Comparison of ENCODE assay signal across 27 cellular contexts in the genomic region with DNA sequence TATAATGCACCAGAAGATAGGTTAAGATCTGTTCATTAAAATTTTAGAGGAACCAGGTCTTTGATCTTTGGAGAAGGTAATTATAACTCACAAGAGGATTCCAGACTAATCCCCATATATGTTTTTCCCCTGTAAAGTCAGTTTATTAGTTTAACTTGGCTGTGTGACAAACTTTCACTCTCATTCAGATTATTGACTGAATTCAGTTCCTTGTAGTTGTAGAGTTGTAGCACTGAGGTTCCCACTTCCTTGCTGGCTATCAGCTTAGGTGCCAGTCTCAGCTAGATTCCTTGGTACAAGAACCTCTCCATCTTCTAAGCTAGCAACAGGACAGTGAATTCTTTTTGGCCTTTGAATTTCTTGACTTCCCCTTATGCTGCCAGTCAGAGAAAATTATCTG. TPM values are rescaled to one million over a fixed set of nuclear protein-coding genes. Genes with fewer than 3 reads are reported as not detected.
"Had no signal": no experiment of that assay in that cellular context is flagged by ENCODE, and none has a peak within 500 bp of the region (broad histone marks: within the 10 kb centered on the region; RNA-seq: fewer than 3 reads in every experiment).

No MANE protein-coding gene starts in this region.

- FAIRE-seq: astrocyte had no signal

- DNase-seq: activated CD4-positive, alpha-beta memory T cell treated with anti-CD3 and anti-CD28 coated beads, Interleukin-2, amount 10 ng/mL, durations not matched to agents 7 days and 5 days; activated CD4-positive, alpha-beta T cell treated with anti-CD3 and anti-CD28 coated beads, Interleukin-2, amount 50 U/mL, for 1 hour; activated CD4-positive, CD25-positive, alpha-beta regulatory T cell; activated gamma-delta T cell; activated naive CD4-positive, alpha-beta T cell treated with anti-CD3 and anti-CD28 coated beads for 36 hours; activated T-cell treated with anti-CD3 and anti-CD28 coated beads for 4 hours; activated T-cell treated with anti-CD3 and anti-CD28 coated beads, Interleukin-2, amount 50 U/mL, for 48 hours; amygdala; brain microvascular endothelial cell; NCI-H1105 treated with DMSO at 0.1 percent for 48 hours; NCI-H1436 treated with DMSO at 0.1 percent for 48 hours; NCI-H187; NCI-H2081 treated with DMSO at 0.1 percent for 48 hours; NCI-H446; NCI-H524; NCI-H748 treated with DMSO at 0.1 percent for 48 hours; T-helper 1 cell had no signal

- H3K27me3 ChIP-seq: brain microvascular endothelial cell, cardiac muscle cell had no signal

- H3K27ac ChIP-seq: brain microvascular endothelial cell, cardiac muscle cell, KMS-11, SK-N-MC, VCaP had no signal

- H3K36me3 ChIP-seq: brain microvascular endothelial cell, cardiac muscle cell had no signal

- H3K4me3 ChIP-seq: cardiac muscle cell, SK-N-MC had no signal

RNA-seq across cellular contexts. Expression of a gene that starts 19.1 kb away (rescaled TPM):
- total RNA-seq: activated CD4-positive, alpha-beta memory T cell treated with anti-CD3 and anti-CD28 coated beads, Interleukin-2, amount 10 ng/mL, durations not matched to agents 7 days and 5 days; activated CD8-positive, alpha-beta memory T cell treated with anti-CD3 and anti-CD28 coated beads for 36 hours; activated naive CD4-positive, alpha-beta T cell treated with anti-CD3 and anti-CD28 coated beads for 36 hours; activated T-helper 17 cell treated with anti-CD3 and anti-CD28 coated beads, Interleukin-2, amount 50 U/mL, for 72 hours; astrocyte; cardiac muscle cell; OCI-LY7; RPMI7951; T-helper 2 cell treated with Interferon-gamma antibody and Interleukin-4, amounts not matched to agents 100 ng/mL and 5 ng/mL, for 36 hours had no signal

RNA-seq across cellular contexts. Expression of a gene that starts 20.1 kb away (rescaled TPM):
- total RNA-seq: activated CD4-positive, alpha-beta memory T cell treated with anti-CD3 and anti-CD28 coated beads, Interleukin-2, amount 10 ng/mL, durations not matched to agents 7 days and 5 days; activated CD8-positive, alpha-beta memory T cell treated with anti-CD3 and anti-CD28 coated beads for 36 hours; activated naive CD4-positive, alpha-beta T cell treated with anti-CD3 and anti-CD28 coated beads for 36 hours; activated T-helper 17 cell treated with anti-CD3 and anti-CD28 coated beads, Interleukin-2, amount 50 U/mL, for 72 hours; astrocyte; OCI-LY7; RPMI7951; T-helper 2 cell treated with Interferon-gamma antibody and Interleukin-4, amounts not matched to agents 100 ng/mL and 5 ng/mL, for 36 hours had no signal

RNA-seq across cellular contexts. Expression of a gene that starts 51.6 kb away (rescaled TPM):
- total RNA-seq: activated CD4-positive, alpha-beta memory T cell treated with anti-CD3 and anti-CD28 coated beads, Interleukin-2, amount 10 ng/mL, durations not matched to agents 7 days and 5 days; activated CD8-positive, alpha-beta memory T cell treated with anti-CD3 and anti-CD28 coated beads for 36 hours; activated naive CD4-positive, alpha-beta T cell treated with anti-CD3 and anti-CD28 coated beads for 36 hours; activated T-helper 17 cell treated with anti-CD3 and anti-CD28 coated beads, Interleukin-2, amount 50 U/mL, for 72 hours; astrocyte; cardiac muscle cell; OCI-LY7; RPMI7951; T-helper 2 cell treated with Interferon-gamma antibody and Interleukin-4, amounts not matched to agents 100 ng/mL and 5 ng/mL, for 36 hours had no signal
- polyA plus RNA-seq: cardiac muscle cell had no signal
